In the genomic region with DNA sequence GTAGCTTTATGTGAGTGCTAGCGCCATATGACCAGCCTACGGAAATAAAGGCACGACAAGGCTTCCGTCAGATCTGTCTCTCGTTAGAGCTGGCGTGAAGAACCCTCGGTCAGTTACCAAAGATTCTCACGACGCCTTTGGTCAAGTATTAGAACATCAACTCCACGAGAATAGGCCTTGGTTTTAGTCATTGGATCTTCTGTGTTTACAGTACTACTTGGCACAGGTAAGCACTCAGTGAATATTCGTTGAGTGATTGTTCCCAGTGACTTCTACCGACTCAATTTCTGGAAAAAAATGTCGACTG, we compare ENCODE assay signal across 7 cellular contexts. TPM values are rescaled to one million over a fixed set of nuclear protein-coding genes. Genes with fewer than 3 reads are reported as not detected.
DNase-seq lines count a peak whose midpoint lies in the region; ATAC-seq and TF ChIP-seq lines count a peak whose summit lies in the region.

No MANE protein-coding gene starts in this region.

- peaks cover 29% of the 10 kb centered on the region for H3K36me3 ChIP-seq in NT2/D1 (ENCODE audit: insufficient read depth, insufficient read length, low read length)

- no peaks in the 10 kb centered on the region for H3K27me3 ChIP-seq in NT2/D1 (ENCODE audit: insufficient read depth, insufficient read length)

- DNase-seq in NT2/D1 (ENCODE audit: low read depth, low spot score) (no peak), epithelial cell of proximal tubule (ENCODE audit: low read depth) (no peak), retinal pigment epithelial cell (ENCODE audit: low read depth) (no peak)

- no peaks in the 10 kb centered on the region for H3K9me3 ChIP-seq in NT2/D1 (ENCODE audit: insufficient read depth, low read length)

- ATAC-seq in GM21447 (IDR thresholded peaks at IDR 0.05; ENCODE audit: unreplicated experiment) = peak; percentile 4
- no peak for ATAC-seq in GM18498 (IDR thresholded peaks at IDR 0.05; ENCODE audit: unreplicated experiment)
- no peak for ATAC-seq in GM18873 (IDR thresholded peaks at IDR 0.05; ENCODE audit: low FRiP score, unreplicated experiment)
- ATAC-seq in HG03460 (IDR thresholded peaks at IDR 0.05; ENCODE audit: unreplicated experiment) = no peak

- H3K4me3 ChIP-seq in NT2/D1 (ENCODE audit: insufficient read length, low read depth) (peak overlapping the region; percentile 78), epithelial cell of proximal tubule (ENCODE audit: low read depth, low read length) (peak overlapping the region; percentile 90), retinal pigment epithelial cell (ENCODE audit: low read length) (peak overlapping the region; percentile 98)

- no peaks in the 10 kb centered on the region for H3K4me1 ChIP-seq in NT2/D1 (ENCODE audit: insufficient read depth, insufficient read length)

- TF ChIP-seq CTCF in epithelial cell of proximal tubule (conservative IDR thresholded peaks at IDR 0.05; ENCODE audit: low read depth, low read length) (no peak), retinal pigment epithelial cell (conservative IDR thresholded peaks at IDR 0.05; ENCODE audit: low read depth, low read length) (no peak)

- peak overlapping the region; percentile 72 for H3K9ac ChIP-seq in NT2/D1 (ENCODE audit: insufficient read length, low read depth)

RNA-seq across cellular contexts. Expression of a gene that starts 0.3 kb away (rescaled TPM):
- 6.1 and 6.6 TPM in 2 replicates for total RNA-seq in epithelial cell of proximal tubule

RNA-seq across cellular contexts. Expression of a gene that starts 0.6 kb away (rescaled TPM):
- total RNA-seq in epithelial cell of proximal tubule = 11.2 and 11.5 TPM in 2 replicates

RNA-seq across cellular contexts. Expression of a gene that starts 51.2 kb away (rescaled TPM):
- total RNA-seq in epithelial cell of proximal tubule = not detected in 2 replicates
